Comparison of ENCODE assay signal across 1 cellular context in the genomic region with DNA sequence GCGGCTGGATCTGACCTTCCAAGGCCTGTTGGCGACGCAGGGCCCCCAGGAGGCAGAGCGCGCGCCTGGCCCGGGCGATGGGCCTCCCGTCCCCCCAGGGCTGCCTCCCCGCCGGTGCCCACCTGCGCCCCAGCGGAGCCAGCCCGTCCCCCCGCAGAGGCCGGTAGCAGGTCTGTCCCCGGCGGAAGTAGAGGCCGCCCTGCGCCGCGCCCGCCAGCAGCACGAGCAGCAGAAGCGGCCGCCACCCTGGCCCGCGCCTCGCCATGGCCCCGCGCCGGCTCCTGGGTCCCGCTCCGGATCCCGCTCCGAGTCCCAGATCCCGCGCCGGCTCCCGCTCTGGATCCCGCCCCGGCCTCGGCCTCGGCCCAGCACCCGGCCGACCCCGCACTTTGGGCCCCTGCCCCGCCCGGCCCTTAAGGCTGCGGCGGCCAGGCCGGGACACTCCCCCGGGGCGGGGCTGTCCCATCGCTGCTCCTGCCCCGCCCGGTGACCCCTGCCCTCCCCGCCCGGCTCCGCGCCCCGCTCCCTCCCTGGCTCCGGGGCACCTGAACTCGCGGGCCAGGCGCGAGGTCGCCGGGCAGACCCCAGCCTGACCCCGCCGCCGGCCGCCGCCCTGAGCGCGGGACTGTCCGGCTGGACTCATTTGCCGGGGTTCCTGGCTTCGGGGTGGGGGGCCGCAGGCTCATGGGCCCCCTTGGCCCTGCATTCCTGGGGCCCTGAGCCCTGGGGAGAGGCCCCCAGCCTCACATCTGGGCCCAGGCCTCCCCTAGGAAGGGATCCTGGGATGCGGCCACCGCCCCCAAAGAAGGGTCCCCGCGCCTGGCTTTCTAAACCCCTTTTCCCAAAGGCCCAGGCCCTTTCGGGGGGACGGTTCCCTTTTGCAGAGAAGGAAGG.
TF ChIP-seq lines count a peak whose summit lies in the region.

A gene (minus strand): TSS at position 391 of the 894 bp plus-strand sequence. CDS start 126 bp downstream, at position 265.

TF ChIP-seq in K562, 482 proteins besides CTCF, POLR2A, EP300 and RAD21 (continued from another document):
- TF ChIP-seq, protein P1, sequence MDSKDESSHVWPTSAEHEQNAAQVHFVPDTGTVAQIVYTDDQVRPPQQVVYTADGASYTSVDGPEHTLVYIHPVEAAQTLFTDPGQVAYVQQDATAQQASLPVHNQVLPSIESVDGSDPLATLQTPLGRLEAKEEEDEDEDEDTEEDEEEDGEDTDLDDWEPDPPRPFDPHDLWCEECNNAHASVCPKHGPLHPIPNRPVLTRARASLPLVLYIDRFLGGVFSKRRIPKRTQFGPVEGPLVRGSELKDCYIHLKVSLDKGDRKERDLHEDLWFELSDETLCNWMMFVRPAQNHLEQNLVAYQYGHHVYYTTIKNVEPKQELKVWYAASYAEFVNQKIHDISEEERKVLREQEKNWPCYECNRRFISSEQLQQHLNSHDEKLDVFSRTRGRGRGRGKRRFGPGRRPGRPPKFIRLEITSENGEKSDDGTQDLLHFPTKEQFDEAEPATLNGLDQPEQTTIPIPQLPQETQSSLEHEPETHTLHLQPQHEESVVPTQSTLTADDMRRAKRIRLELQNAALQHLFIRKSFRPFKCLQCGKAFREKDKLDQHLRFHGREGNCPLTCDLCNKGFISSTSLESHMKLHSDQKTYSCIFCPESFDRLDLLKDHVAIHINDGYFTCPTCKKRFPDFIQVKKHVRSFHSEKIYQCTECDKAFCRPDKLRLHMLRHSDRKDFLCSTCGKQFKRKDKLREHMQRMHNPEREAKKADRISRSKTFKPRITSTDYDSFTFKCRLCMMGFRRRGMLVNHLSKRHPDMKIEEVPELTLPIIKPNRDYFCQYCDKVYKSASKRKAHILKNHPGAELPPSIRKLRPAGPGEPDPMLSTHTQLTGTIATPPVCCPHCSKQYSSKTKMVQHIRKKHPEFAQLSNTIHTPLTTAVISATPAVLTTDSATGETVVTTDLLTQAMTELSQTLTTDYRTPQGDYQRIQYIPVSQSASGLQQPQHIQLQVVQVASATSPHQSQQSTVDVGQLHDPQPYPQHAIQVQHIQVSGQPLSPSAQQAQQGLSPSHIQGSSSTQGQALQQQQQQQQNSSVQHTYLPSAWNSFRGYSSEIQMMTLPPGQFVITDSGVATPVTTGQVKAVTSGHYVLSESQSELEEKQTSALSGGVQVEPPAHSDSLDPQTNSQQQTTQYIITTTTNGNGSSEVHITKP (IDR thresholded peaks at IDR 0.05; ENCODE audit: partially characterized antibody): no peak
- TF ChIP-seq LCOR (CRISPR knock-in tag; IDR thresholded peaks at IDR 0.05) (no peak), MTA3 (IDR thresholded peaks at IDR 0.05; ENCODE audit: borderline replicate concordance) (0 out of 2 replicates have a peak, but pooled peaks have one; percentile 17), KAT8 (IDR thresholded peaks at IDR 0.05; ENCODE audit: low read depth) (no peak), HDAC8 (tag; IDR thresholded peaks at IDR 0.05) (no peak), ZNF134 (CRISPR knock-in tag; conservative IDR thresholded peaks at IDR 0.05) (no peak), MEF2D (tag; conservative IDR thresholded peaks at IDR 0.05; ENCODE audit: low read depth) (no peak), SIN3B (IDR thresholded peaks at IDR 0.05; ENCODE audit: low read depth) (peak; percentile 20; the same call in 1 of the 2 replicates), RB1 (IDR thresholded peaks at IDR 0.05; ENCODE audit: low read depth) (peak; percentile 49; the same call in 1 of the 2 replicates), CHCHD3 (CRISPR knock-in tag; IDR thresholded peaks at IDR 0.05) (no peak), NR3C1 (CRISPR knock-in tag; IDR thresholded peaks at IDR 0.05) (no peak), NR2C2 (CRISPR knock-in tag; IDR thresholded peaks at IDR 0.05) (no peak), NR2C2 (tag; IDR thresholded peaks at IDR 0.05) (peak; percentile 95)
- TF ChIP-seq, protein P2, sequence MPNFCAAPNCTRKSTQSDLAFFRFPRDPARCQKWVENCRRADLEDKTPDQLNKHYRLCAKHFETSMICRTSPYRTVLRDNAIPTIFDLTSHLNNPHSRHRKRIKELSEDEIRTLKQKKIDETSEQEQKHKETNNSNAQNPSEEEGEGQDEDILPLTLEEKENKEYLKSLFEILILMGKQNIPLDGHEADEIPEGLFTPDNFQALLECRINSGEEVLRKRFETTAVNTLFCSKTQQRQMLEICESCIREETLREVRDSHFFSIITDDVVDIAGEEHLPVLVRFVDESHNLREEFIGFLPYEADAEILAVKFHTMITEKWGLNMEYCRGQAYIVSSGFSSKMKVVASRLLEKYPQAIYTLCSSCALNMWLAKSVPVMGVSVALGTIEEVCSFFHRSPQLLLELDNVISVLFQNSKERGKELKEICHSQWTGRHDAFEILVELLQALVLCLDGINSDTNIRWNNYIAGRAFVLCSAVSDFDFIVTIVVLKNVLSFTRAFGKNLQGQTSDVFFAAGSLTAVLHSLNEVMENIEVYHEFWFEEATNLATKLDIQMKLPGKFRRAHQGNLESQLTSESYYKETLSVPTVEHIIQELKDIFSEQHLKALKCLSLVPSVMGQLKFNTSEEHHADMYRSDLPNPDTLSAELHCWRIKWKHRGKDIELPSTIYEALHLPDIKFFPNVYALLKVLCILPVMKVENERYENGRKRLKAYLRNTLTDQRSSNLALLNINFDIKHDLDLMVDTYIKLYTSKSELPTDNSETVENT (CRISPR knock-in tag; IDR thresholded peaks at IDR 0.05): 0 out of 2 replicates have a peak, but pooled peaks have one; percentile 39
- TF ChIP-seq, protein P3, sequence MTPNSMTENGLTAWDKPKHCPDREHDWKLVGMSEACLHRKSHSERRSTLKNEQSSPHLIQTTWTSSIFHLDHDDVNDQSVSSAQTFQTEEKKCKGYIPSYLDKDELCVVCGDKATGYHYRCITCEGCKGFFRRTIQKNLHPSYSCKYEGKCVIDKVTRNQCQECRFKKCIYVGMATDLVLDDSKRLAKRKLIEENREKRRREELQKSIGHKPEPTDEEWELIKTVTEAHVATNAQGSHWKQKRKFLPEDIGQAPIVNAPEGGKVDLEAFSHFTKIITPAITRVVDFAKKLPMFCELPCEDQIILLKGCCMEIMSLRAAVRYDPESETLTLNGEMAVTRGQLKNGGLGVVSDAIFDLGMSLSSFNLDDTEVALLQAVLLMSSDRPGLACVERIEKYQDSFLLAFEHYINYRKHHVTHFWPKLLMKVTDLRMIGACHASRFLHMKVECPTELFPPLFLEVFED (CRISPR knock-in tag; conservative IDR thresholded peaks at IDR 0.05): no peak
- TF ChIP-seq, protein P4, sequence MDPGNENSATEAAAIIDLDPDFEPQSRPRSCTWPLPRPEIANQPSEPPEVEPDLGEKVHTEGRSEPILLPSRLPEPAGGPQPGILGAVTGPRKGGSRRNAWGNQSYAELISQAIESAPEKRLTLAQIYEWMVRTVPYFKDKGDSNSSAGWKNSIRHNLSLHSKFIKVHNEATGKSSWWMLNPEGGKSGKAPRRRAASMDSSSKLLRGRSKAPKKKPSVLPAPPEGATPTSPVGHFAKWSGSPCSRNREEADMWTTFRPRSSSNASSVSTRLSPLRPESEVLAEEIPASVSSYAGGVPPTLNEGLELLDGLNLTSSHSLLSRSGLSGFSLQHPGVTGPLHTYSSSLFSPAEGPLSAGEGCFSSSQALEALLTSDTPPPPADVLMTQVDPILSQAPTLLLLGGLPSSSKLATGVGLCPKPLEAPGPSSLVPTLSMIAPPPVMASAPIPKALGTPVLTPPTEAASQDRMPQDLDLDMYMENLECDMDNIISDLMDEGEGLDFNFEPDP (CRISPR knock-in tag; IDR thresholded peaks at IDR 0.05): no peak
- TF ChIP-seq, protein P5, sequence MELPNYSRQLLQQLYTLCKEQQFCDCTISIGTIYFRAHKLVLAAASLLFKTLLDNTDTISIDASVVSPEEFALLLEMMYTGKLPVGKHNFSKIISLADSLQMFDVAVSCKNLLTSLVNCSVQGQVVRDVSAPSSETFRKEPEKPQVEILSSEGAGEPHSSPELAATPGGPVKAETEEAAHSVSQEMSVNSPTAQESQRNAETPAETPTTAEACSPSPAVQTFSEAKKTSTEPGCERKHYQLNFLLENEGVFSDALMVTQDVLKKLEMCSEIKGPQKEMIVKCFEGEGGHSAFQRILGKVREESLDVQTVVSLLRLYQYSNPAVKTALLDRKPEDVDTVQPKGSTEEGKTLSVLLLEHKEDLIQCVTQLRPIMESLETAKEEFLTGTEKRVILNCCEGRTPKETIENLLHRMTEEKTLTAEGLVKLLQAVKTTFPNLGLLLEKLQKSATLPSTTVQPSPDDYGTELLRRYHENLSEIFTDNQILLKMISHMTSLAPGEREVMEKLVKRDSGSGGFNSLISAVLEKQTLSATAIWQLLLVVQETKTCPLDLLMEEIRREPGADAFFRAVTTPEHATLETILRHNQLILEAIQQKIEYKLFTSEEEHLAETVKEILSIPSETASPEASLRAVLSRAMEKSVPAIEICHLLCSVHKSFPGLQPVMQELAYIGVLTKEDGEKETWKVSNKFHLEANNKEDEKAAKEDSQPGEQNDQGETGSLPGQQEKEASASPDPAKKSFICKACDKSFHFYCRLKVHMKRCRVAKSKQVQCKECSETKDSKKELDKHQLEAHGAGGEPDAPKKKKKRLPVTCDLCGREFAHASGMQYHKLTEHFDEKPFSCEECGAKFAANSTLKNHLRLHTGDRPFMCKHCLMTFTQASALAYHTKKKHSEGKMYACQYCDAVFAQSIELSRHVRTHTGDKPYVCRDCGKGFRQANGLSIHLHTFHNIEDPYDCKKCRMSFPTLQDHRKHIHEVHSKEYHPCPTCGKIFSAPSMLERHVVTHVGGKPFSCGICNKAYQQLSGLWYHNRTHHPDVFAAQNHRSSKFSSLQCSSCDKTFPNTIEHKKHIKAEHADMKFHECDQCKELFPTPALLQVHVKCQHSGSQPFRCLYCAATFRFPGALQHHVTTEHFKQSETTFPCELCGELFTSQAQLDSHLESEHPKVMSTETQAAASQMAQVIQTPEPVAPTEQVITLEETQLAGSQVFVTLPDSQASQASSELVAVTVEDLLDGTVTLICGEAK (IDR thresholded peaks at IDR 0.05): no peak
- TF ChIP-seq, protein P5 (CRISPR knock-in tag; IDR thresholded peaks at IDR 0.05): no peak
- TF ChIP-seq, protein P6, sequence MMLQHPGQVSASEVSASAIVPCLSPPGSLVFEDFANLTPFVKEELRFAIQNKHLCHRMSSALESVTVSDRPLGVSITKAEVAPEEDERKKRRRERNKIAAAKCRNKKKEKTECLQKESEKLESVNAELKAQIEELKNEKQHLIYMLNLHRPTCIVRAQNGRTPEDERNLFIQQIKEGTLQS (IDR thresholded peaks at IDR 0.05): no peak
- TF ChIP-seq, protein P6 (CRISPR knock-in tag; conservative IDR thresholded peaks at IDR 0.05): no peak
- TF ChIP-seq, protein P7, sequence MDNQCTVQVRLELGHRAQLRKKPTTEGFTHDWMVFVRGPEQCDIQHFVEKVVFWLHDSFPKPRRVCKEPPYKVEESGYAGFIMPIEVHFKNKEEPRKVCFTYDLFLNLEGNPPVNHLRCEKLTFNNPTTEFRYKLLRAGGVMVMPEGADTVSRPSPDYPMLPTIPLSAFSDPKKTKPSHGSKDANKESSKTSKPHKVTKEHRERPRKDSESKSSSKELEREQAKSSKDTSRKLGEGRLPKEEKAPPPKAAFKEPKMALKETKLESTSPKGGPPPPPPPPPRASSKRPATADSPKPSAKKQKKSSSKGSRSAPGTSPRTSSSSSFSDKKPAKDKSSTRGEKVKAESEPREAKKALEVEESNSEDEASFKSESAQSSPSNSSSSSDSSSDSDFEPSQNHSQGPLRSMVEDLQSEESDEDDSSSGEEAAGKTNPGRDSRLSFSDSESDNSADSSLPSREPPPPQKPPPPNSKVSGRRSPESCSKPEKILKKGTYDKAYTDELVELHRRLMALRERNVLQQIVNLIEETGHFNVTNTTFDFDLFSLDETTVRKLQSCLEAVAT (IDR thresholded peaks at IDR 0.05): no peak
